Comparison of ENCODE assay signal across 16 cellular contexts in the genomic region with DNA sequence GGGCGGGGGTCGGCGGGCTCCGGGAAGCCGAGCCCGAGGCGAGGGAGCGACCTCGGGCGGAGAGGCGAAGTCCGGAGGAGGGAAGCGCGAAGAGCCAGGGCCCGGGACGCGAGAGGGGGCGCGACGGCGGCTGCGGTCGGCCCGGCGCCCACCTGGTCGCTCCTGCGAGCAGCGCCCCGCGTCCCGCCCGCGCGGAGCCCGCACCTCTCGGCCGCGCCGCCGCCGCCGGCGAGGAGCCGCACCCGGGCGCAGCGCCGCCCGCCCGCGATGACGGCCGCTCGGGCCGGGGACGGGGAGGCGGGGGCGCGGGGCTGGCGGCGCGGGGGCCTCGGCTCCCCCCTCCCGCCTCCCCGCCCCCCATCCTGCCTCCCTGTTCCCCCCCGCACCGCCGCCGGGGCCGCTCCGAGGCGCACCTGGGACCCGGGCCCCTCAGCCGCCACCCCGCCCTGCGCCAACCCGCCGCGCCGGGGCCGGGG. TPM values are rescaled to one million over a fixed set of nuclear protein-coding genes. Genes with fewer than 3 reads are reported as not detected.
DNase-seq lines count a peak whose midpoint lies in the region; ATAC-seq, FAIRE-seq and TF ChIP-seq lines count a peak whose summit lies in the region.
"Had no signal": no experiment of that assay in that cellular context is flagged by ENCODE, and none has a peak within 500 bp of the region (broad histone marks: within the 10 kb centered on the region; RNA-seq: fewer than 3 reads in every experiment).

No MANE protein-coding gene starts in this region.

- no CpG with 5 or more reads among the region's 81 CpGs for WGBS in A549 (ENCODE audit: missing lambda C conversion rate)
- 1% methylated on average over 79 to 80 of the region's 81 CpGs for WGBS in ectodermal cell, 2 experiments

- peak overlapping the region in 1 of 2 experiments; percentile 47; a peak in 3 of 6 replicates for H3K27ac ChIP-seq in A549
- no peak overlapping the region for H3K27ac ChIP-seq in ectodermal cell (ENCODE audit: insufficient read depth, low read depth, low read length, poor library complexity, severe bottlenecking)
- no peak overlapping the region for H3K27ac ChIP-seq in neural progenitor cell

- H3K4me1 ChIP-seq in A549 (0 out of 3 replicates have a peak, but pooled peaks cover 3% of the 10 kb centered on the region), ectodermal cell (ENCODE audit: control insufficient read depth, insufficient read depth, low read length) (no peaks in the 10 kb centered on the region), neural progenitor cell (peaks cover 6% of the 10 kb centered on the region)

- no peak for ATAC-seq in A549
- no peak for ATAC-seq in HG03457 (IDR thresholded peaks at IDR 0.05; ENCODE audit: unreplicated experiment)
- ATAC-seq: activated CD8-positive, alpha-beta memory T cell treated with anti-CD3 and anti-CD28 coated beads, Interleukin-2, amount 10 ng/mL, durations not matched to agents 7 days and 5 days had no signal

- peak overlapping the region; percentile 67 for H2AFZ ChIP-seq in neural progenitor cell (replicated peaks)

- CTCF ChIA-PET in A549 (lab: Yijun Ruan, JAX): interaction anchor here (0.7 to 1.9 kb wide), 5 partner anchors 12 to 832 kb away, joined by 3 to 8 read pairs (median 4); no protein-coding TSS in a partner anchor

- H3K9me3 ChIP-seq in A549 (no peaks in the 10 kb centered on the region), ectodermal cell (ENCODE audit: control insufficient read depth, low read length) (no peaks in the 10 kb centered on the region), neural progenitor cell (ENCODE audit: low read depth) (no peaks in the 10 kb centered on the region)

- H3K9me3 Mint-ChIP-seq in neural progenitor cell: no peaks in the 10 kb centered on the region
- H3K9me3 Mint-ChIP-seq: activated naive CD4-positive, alpha-beta T cell treated with anti-CD3 and anti-CD28 coated beads, Interleukin-2, amount 10 ng/mL, durations not matched to agents 7 days and 5 days had no signal

- FAIRE-seq in A549 (lab: Jason Lieb, UNC) (no peak), RCC 7860 (lab: Jason Lieb, UNC) (no peak)

- H3K4me2 ChIP-seq in A549 (peak overlapping the region; percentile 83), neural progenitor cell (peak overlapping the region; percentile 80)

- no peaks in the 10 kb centered on the region for H3K36me3 ChIP-seq in H7 (replicated peaks; ENCODE audit: control insufficient read depth, insufficient read depth, low read length)
- H3K36me3 ChIP-seq in ectodermal cell (ENCODE audit: control insufficient read depth, insufficient read depth, low read length): no peaks in the 10 kb centered on the region
- no peaks in the 10 kb centered on the region for H3K36me3 ChIP-seq in neural progenitor cell

- no peak for TF ChIP-seq POLR2A in A549 (IDR thresholded peaks at IDR 0.05; ENCODE audit: low read length)

- no peak for TF ChIP-seq RAD21 in A549 (conservative IDR thresholded peaks at IDR 0.05 in 1 of 2, IDR thresholded peaks at IDR 0.05 in 1 of 2)

- no peak for TF ChIP-seq CTCF in A549 (IDR thresholded peaks at IDR 0.05)
- no peak for TF ChIP-seq CTCF in neural progenitor cell (IDR thresholded peaks at IDR 0.05)

- no peak for TF ChIP-seq EP300 in A549 (IDR thresholded peaks at IDR 0.05)

- peaks cover 6% of the 10 kb centered on the region for H3K4me1 Mint-ChIP-seq in neural progenitor cell

- H3K4me3 Mint-ChIP-seq in neural progenitor cell: no peak overlapping the region
- H3K4me3 Mint-ChIP-seq: activated CD8-positive, alpha-beta memory T cell treated with anti-CD3 and anti-CD28 coated beads, Interleukin-2, amount 10 ng/mL, durations not matched to agents 7 days and 5 days had no signal

- peaks cover 52% of the 10 kb centered on the region for H3K27me3 ChIP-seq in H7 (ENCODE audit: control insufficient read depth, insufficient read depth, low read length)
- H3K27me3 ChIP-seq in ectodermal cell (ENCODE audit: control insufficient read depth, insufficient read depth, low read length, poor library complexity, severe bottlenecking): peaks cover 62% of the 10 kb centered on the region
- H3K27me3 ChIP-seq in neural progenitor cell: peaks cover 69% of the 10 kb centered on the region

- H3K4me3 ChIP-seq in A549 (peak overlapping the region; percentile 41), H7 (ENCODE audit: insufficient read depth, low read depth, low read length) (peak overlapping the region; percentile 37), ectodermal cell (ENCODE audit: insufficient read depth, low read depth, low read length) (peak overlapping the region; percentile 20), neural progenitor cell (peak overlapping the region; percentile 51)

- no peak for DNase-seq in A549 (ENCODE audit: low read depth in 1 of 2, low spot score in 1 of 2)
- peak; percentile 93 for DNase-seq in H7
- DNase-seq in neural progenitor cell (ENCODE audit: low spot score): peak; percentile 59
- DNase-seq in RCC 7860 (ENCODE audit: low spot score): no peak
- no peak for DNase-seq in activated CD4-positive, alpha-beta T cell treated with anti-CD3 and anti-CD28 coated beads for 4 hours
- DNase-seq in activated CD4-positive, CD25-positive, alpha-beta regulatory T cell (lab: John Stamatoyannopoulos, UW): no peak
- DNase-seq: activated CD8-positive, alpha-beta memory T cell treated with anti-CD3 and anti-CD28 coated beads, Interleukin-2, amount 10 ng/mL, durations not matched to agents 7 days and 5 days; activated naive CD4-positive, alpha-beta T cell treated with anti-CD3 and anti-CD28 coated beads, Interleukin-2, amount 10 ng/mL, durations not matched to agents 7 days and 5 days; NCI-H1694; NK-92 treated with Interleukin-12 subunit alpha and Interleukin-12 subunit beta, amount 100 ng/mL, for 24 hours; stimulated activated CD4-positive, alpha-beta T cell treated with anti-CD3 and anti-CD28 coated beads, Interleukin-2, amount 100 ng/mL, for 24 hours had no signal

- no peaks in the 10 kb centered on the region for H4K20me1 ChIP-seq in neural progenitor cell (ENCODE audit: low read depth)

- H3K36me3 Mint-ChIP-seq in neural progenitor cell: no peaks in the 10 kb centered on the region

- no peak overlapping the region for H3K9ac ChIP-seq in neural progenitor cell

- no peak overlapping the region for H3K27ac Mint-ChIP-seq in neural progenitor cell
- H3K27ac Mint-ChIP-seq: activated CD8-positive, alpha-beta memory T cell treated with anti-CD3 and anti-CD28 coated beads, Interleukin-2, amount 10 ng/mL, durations not matched to agents 7 days and 5 days; activated naive CD4-positive, alpha-beta T cell treated with anti-CD3 and anti-CD28 coated beads, Interleukin-2, amount 10 ng/mL, durations not matched to agents 7 days and 5 days had no signal

- H3K79me2 ChIP-seq in neural progenitor cell (ENCODE audit: low read depth): no peaks in the 10 kb centered on the region

- H3K27me3 Mint-ChIP-seq in neural progenitor cell (ENCODE audit: insufficient read depth, low read depth): peaks cover 37% of the 10 kb centered on the region

- peaks cover 19% of the 10 kb centered on the region for H3F3A ChIP-seq in neural progenitor cell (ENCODE audit: low read depth)

- POLR2A ChIA-PET in A549 (lab: Yijun Ruan, JAX): no interaction called here

TF ChIP-seq in A549, 52 proteins besides CTCF, POLR2A, EP300 and RAD21 (continues in another document):
- TF ChIP-seq MAZ (IDR thresholded peaks at IDR 0.05; ENCODE audit: borderline replicate concordance, low read depth, low read length) (no peak), ZFP36 (IDR thresholded peaks at IDR 0.05; ENCODE audit: borderline replicate concordance, partially characterized antibody) (no peak), POLR2AphosphoS2 (conservative IDR thresholded peaks at IDR 0.05; ENCODE audit: low read length) (no peak), JUNB (IDR thresholded peaks at IDR 0.05) (no peak), JUN (IDR thresholded peaks at IDR 0.05) (no peak), NR3C1 (IDR thresholded peaks at IDR 0.05) (no peak), CHD4 (IDR thresholded peaks at IDR 0.05; ENCODE audit: borderline replicate concordance) (no peak)
- TF ChIP-seq, protein P1, sequence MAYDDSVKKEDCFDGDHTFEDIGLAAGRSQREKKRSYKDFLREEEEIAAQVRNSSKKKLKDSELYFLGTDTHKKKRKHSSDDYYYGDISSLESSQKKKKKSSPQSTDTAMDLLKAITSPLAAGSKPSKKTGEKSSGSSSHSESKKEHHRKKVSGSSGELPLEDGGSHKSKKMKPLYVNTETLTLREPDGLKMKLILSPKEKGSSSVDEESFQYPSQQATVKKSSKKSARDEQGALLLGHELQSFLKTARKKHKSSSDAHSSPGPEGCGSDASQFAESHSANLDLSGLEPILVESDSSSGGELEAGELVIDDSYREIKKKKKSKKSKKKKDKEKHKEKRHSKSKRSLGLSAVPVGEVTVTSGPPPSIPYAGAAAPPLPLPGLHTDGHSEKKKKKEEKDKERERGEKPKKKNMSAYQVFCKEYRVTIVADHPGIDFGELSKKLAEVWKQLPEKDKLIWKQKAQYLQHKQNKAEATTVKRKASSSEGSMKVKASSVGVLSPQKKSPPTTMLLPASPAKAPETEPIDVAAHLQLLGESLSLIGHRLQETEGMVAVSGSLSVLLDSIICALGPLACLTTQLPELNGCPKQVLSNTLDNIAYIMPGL (CRISPR knock-in tag; IDR thresholded peaks at IDR 0.05; ENCODE audit: borderline replicate concordance): no peak

RNA-seq across cellular contexts. Expression of a gene that starts 2.6 kb away (rescaled TPM):
- polyA plus RNA-seq in A549 (2011; rRNA removed): not detected in 2 replicates
- 0.05 TPM in 1 of 2 replicates, not detected in the other for polyA plus RNA-seq in A549 (2012; cell fraction: cytosol; rRNA removed)
- 0.04 and 0.05 TPM in 2 replicates for polyA plus RNA-seq in A549 (2012; cell fraction: nucleus; rRNA removed)
- not detected in 3 replicates for polyA plus RNA-seq in A549 (2017; fragmentation: RNase III; extraction: RNeasy Plus Mini Kit Qiagen cat#74134 plus additional on column Dnase treatment)
- not detected in 2 replicates for polyA minus RNA-seq in A549 (2011; rRNA and poly(A)+ RNA removed)
- 0.30 and 0.73 TPM in 2 replicates for total RNA-seq in H7 (2014; rRNA removed; shearing (Covaris generic))
- 0.78 TPM for polyA plus RNA-seq in ectodermal cell (2013, experiment 1 of 4)
- 1.4 TPM for polyA plus RNA-seq in ectodermal cell (2013, experiment 2 of 4)
- polyA plus RNA-seq in ectodermal cell (2013, experiment 3 of 4): 1.3 TPM
- 1.3 TPM for polyA plus RNA-seq in ectodermal cell (2013, experiment 4 of 4)
- 1.0 and 3.3 TPM in 2 replicates for total RNA-seq in neural progenitor cell (ENCODE audit: low replicate concordance)
- total RNA-seq: activated CD8-positive, alpha-beta memory T cell treated with anti-CD3 and anti-CD28 coated beads, Interleukin-2, amount 10 ng/mL, durations not matched to agents 7 days and 5 days; epithelial cell of proximal tubule; mesenteric fat pad had no signal
- polyA plus RNA-seq: BJ had no signal

RNA-seq across cellular contexts. Expression of a gene that starts 54.3 kb away (rescaled TPM):
- polyA plus RNA-seq in A549 (2011; rRNA removed) (not detected in 2 replicates), A549 (2017; fragmentation: RNase III; extraction: RNeasy Plus Mini Kit Qiagen cat#74134 plus additional on column Dnase treatment) (not detected in 3 replicates)
- not detected in 2 replicates for polyA plus RNA-seq in A549 (2012; cell fraction: cytosol; rRNA removed)
- not detected in 2 replicates for polyA plus RNA-seq in A549 (2012; cell fraction: nucleus; rRNA removed)
- not detected in 2 replicates for polyA minus RNA-seq in A549 (2011; rRNA and poly(A)+ RNA removed)
- total RNA-seq in H7 (2014; rRNA removed; shearing (Covaris generic)): not detected in 2 replicates
- not detected for polyA plus RNA-seq in ectodermal cell (2013, experiment 1 of 4)
- 0.50 TPM for polyA plus RNA-seq in ectodermal cell (2013, experiment 2 of 4)
- 0.48 TPM for polyA plus RNA-seq in ectodermal cell (2013, experiment 3 of 4)
- polyA plus RNA-seq in ectodermal cell (2013, experiment 4 of 4): 0.81 TPM
- total RNA-seq in neural progenitor cell (ENCODE audit: low replicate concordance): 0.13 and 0.43 TPM in 2 replicates
- total RNA-seq: activated CD8-positive, alpha-beta memory T cell treated with anti-CD3 and anti-CD28 coated beads, Interleukin-2, amount 10 ng/mL, durations not matched to agents 7 days and 5 days; epithelial cell of proximal tubule; mesenteric fat pad had no signal
- polyA plus RNA-seq: BJ had no signal

Comparison
In these comparisons a context has a peak if more than half of its experiments do, and no peak if none do; other contexts are left out.
1. DNase-seq: peak in H7 (single experiment) and neural progenitor cell (single experiment); none in A549 (0 of 2), RCC 7860 (single experiment), activated CD4-positive, alpha-beta T cell treated with anti-CD3 and anti-CD28 coated beads for 4 hours (0 of 2) and activated CD4-positive, CD25-positive, alpha-beta regulatory T cell (0 of 4).
2. Peak in every context shown above with its lines, with median percentiles within 50 percentile points of each other: H3K4me3 ChIP-seq.